Comparison of ENCODE assay signal across 7 cellular contexts in the genomic region with DNA sequence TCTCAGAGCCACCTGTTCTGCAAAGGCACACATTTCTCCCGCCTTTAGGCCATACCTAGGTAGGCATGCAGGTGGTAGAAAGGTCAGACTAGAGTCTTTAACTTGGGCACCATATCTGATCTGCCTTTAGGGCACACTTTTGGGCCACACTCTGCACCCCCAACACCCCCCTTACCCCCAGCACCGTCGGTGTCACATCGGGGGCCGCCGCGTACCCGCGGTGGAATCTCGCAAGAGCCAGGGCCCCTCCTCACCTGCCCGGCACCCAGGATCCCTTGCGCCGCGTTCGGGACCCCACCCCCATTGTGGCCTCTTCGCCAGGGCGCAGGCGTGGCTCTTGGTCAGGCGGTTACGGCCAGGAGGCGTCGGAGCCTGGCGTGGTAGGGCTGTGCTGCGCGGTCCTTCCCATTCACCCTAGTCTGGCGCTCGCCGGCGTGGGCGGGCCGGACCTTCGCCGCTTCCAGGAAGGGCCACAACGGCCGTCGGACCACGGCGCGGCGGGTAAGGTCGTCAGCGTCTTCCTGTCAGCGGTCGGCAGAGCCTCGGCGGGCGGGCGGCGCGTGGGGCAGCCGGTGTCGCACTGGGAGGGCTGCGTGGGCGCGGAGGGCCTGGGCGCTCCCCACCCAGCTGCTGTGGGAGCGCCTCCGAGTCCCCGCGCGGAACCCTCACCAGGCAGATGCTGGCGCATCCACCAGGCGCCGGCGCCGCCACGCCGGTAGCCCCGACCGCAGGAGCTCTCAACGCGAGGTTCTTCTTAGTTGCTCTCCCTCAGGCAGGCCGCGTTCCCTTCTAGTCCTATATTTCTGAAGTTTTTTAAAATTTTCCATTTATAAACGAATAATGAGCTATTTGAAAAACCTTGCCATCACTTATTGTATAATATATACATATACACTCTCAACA. TPM values are rescaled to one million over a fixed set of nuclear protein-coding genes. Genes with fewer than 3 reads are reported as not detected.
DNase-seq lines count a peak whose midpoint lies in the region; ATAC-seq and TF ChIP-seq lines count a peak whose summit lies in the region.

A gene (plus strand): TSS at position 341 of the 903 bp plus-strand sequence. CDS start 23,028 bp downstream, outside the sequence.

- TF ChIP-seq EP300 in ovary (IDR thresholded peaks at IDR 0.05) = no peak

- H3K36me3 Mint-ChIP-seq in activated naive CD4-positive, alpha-beta T cell treated with anti-CD3 and anti-CD28 coated beads, Interleukin-2, amount 50 U/mL, for 24 hours = peaks cover 9% of the 10 kb centered on the region

- TF ChIP-seq CTCF in GM06990 (IDR thresholded peaks at IDR 0.05; ENCODE audit: insufficient read depth, low read length, poor library complexity, severe bottlenecking) (no peak), cardiac muscle cell (IDR thresholded peaks at IDR 0.05; ENCODE audit: low read depth, low read length) (no peak), ovary (IDR thresholded peaks at IDR 0.05) (no peak)

- H3K4me1 Mint-ChIP-seq in activated naive CD4-positive, alpha-beta T cell treated with anti-CD3 and anti-CD28 coated beads, Interleukin-2, amount 50 U/mL, for 24 hours = no peaks in the 10 kb centered on the region

- TF ChIP-seq POLR2A in ovary (IDR thresholded peaks at IDR 0.05) = peak; percentile 20

- DNase-seq in GM06990 (ENCODE audit: extremely low read depth, insufficient read length) (peak; percentile 60), NCI-H526 (lab: John Stamatoyannopoulos, UW) (peak; percentile 65 to 92), cardiac muscle cell (ENCODE audit: low read depth in 1 of 2, low spot score in 1 of 2) (peak; percentile 83 to 88), ovary (peak; percentile 42 to 83 (median 71))

- peaks cover 26% of the 10 kb centered on the region for H3K9me3 Mint-ChIP-seq in activated naive CD4-positive, alpha-beta T cell treated with anti-CD3 and anti-CD28 coated beads, Interleukin-2, amount 50 U/mL, for 24 hours

- 1 to 4% (median 3%) methylated on average over 29 to 75 of the region's 75 CpGs for WGBS in ovary, 3 donors

- peak within 1 kb of the TSS; percentile 51 for H3K4me3 Mint-ChIP-seq in activated naive CD4-positive, alpha-beta T cell treated with anti-CD3 and anti-CD28 coated beads, Interleukin-2, amount 50 U/mL, for 24 hours

- H3K36me3 ChIP-seq in GM06990 (ENCODE audit: control insufficient read depth, insufficient read depth, low read length) = no peaks in the 10 kb centered on the region
- H3K36me3 ChIP-seq in cardiac muscle cell = no peaks in the 10 kb centered on the region
- no peaks in the 10 kb centered on the region for H3K36me3 ChIP-seq in ovary

- H3K4me3 ChIP-seq in GM06990 (replicated peaks; ENCODE audit: low read depth, low read length) (peak within 1 kb of the TSS; percentile 48), cardiac muscle cell (peak within 1 kb of the TSS; percentile 42), ovary (peak within 1 kb of the TSS; percentile 48)

- H3K27ac Mint-ChIP-seq in activated naive CD4-positive, alpha-beta T cell treated with anti-CD3 and anti-CD28 coated beads, Interleukin-2, amount 50 U/mL, for 24 hours = no peak within 1 kb of the TSS

- H3K9me3 ChIP-seq in cardiac muscle cell (ENCODE audit: low read depth) = no peaks in the 10 kb centered on the region
- H3K9me3 ChIP-seq in ovary = no peaks in the 10 kb centered on the region

- H3K4me1 ChIP-seq in cardiac muscle cell (ENCODE audit: low read depth) (no peaks in the 10 kb centered on the region), ovary (ENCODE audit: insufficient read depth) (no peaks in the 10 kb centered on the region)

- no peaks in the 10 kb centered on the region for H3K27me3 ChIP-seq in GM06990 (replicated peaks; ENCODE audit: control insufficient read depth, insufficient read depth, low read length)
- H3K27me3 ChIP-seq in cardiac muscle cell = no peaks in the 10 kb centered on the region
- H3K27me3 ChIP-seq in ovary = no peaks in the 10 kb centered on the region

- intact Hi-C loops in ovary (cut with DNase I) = loop anchor here in 1 of 4 donors (10.0 kb wide), 1 partner anchor 285 kb away; no protein-coding TSS in a partner anchor

- peak; percentile 49 for ATAC-seq in HG02973 (IDR thresholded peaks at IDR 0.05; ENCODE audit: unreplicated experiment)
- ATAC-seq in HG02840 (IDR thresholded peaks at IDR 0.05; ENCODE audit: low FRiP score, unreplicated experiment) = no peak

- no peak within 1 kb of the TSS for H3K27ac ChIP-seq in cardiac muscle cell
- peak within 1 kb of the TSS in 1 of 2 donors; percentile 19 for H3K27ac ChIP-seq in ovary

- peaks cover 28% of the 10 kb centered on the region for H3K27me3 Mint-ChIP-seq in activated naive CD4-positive, alpha-beta T cell treated with anti-CD3 and anti-CD28 coated beads, Interleukin-2, amount 50 U/mL, for 24 hours

RNA-seq across cellular contexts. Expression of the gene that starts here (rescaled TPM):
- total RNA-seq in cardiac muscle cell = 24.6 and 40.8 TPM in 2 replicates
- polyA plus RNA-seq in cardiac muscle cell = 13.5 and 28.9 TPM in 2 replicates
- 10 to 100 TPM; 14.8 to 61.4 (median 27.3) TPM for total RNA-seq in ovary
- 1 to 10 TPM; 3.7 to 4.0 TPM for polyA plus RNA-seq in ovary
